In the genomic region with DNA sequence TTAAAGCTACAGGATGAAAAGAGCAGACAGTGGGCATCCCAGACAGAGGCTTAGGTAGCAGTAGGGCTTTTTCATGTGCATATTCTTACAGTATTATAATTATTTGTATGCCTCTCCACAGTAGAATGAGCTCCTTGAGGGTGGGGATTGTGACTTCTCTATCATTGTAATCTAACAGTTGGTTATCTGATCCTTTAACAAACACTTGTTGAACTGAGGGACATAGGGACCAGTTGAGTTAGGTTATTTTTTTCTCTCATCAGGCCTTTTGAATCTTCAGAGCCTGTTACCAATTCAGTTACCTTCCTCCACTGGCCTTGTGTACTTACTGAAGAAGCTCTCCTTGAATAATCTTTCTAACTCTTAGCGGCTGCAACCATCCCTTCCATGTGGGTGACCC, we compare ENCODE assay signal across 1 cellular context.
A peak's percentile ranks its signal among the peaks of the same experiment; 100 is the strongest.
TF ChIP-seq lines count a peak whose summit lies in the region.

No MANE protein-coding gene starts in this region.

TF ChIP-seq in K562, 482 proteins besides CTCF, POLR2A, EP300 and RAD21:
- no peak for TF ChIP-seq POLR3G (IDR thresholded peaks at IDR 0.05; ENCODE audit: extremely low read depth, insufficient read length, insufficient replicate concordance)
- 0 out of 2 replicates have a peak, but pooled peaks have one; percentile 45 for TF ChIP-seq KAT7 (CRISPR knock-in tag; IDR thresholded peaks at IDR 0.05; ENCODE audit: borderline replicate concordance)
- TF ChIP-seq SP2 (IDR thresholded peaks at IDR 0.05; ENCODE audit: extremely low read depth, low read depth, low read length, poor library complexity, severe bottlenecking), result no peak
- TF ChIP-seq ZNF57 (CRISPR knock-in tag; IDR thresholded peaks at IDR 0.05), result no peak
- no peak for TF ChIP-seq ZNF311 (CRISPR knock-in tag; IDR thresholded peaks at IDR 0.05)
